Comparison of ENCODE assay signal across 1 cellular context in genomic region chr1:87077959-87078673, GRCh38.
A peak's percentile ranks its signal among the peaks of the same experiment; 100 is the strongest.
TF ChIP-seq lines count a peak whose summit lies in the region.

No MANE protein-coding gene starts in this region.

TF ChIP-seq in HEK293, 187 proteins besides CTCF, POLR2A, EP300 and RAD21 (continued from another document):
- TF ChIP-seq EGR2 (tag by site-specific recombination; IDR thresholded peaks at IDR 0.05; ENCODE audit: low read depth): 0 out of 2 replicates have a peak, but pooled peaks have one; percentile 13
- no peak for TF ChIP-seq ZNF776 (tag by site-specific recombination; IDR thresholded peaks at IDR 0.05; ENCODE audit: borderline replicate concordance)
- TF ChIP-seq TSHZ1 (tag by site-specific recombination; IDR thresholded peaks at IDR 0.05; ENCODE audit: borderline replicate concordance): no peak
